ENCODE assay signal across 21 cellular contexts in genomic region chr10:133229265-133230022, GRCh38. TPM values are rescaled to one million over a fixed set of nuclear protein-coding genes. Genes with fewer than 3 reads are reported as not detected.
DNase-seq lines count a peak whose midpoint lies in the region; ATAC-seq and TF ChIP-seq lines count a peak whose summit lies in the region.
"Had no signal": no experiment of that assay in that cellular context is flagged by ENCODE, and none has a peak within 500 bp of the region (broad histone marks: within the 10 kb centered on the region; RNA-seq: fewer than 3 reads in every experiment).

No MANE protein-coding gene starts in this region.

- H3K4me2 ChIP-seq in neuronal stem cell (ENCODE audit: insufficient read depth, low read length, poor library complexity, severe bottlenecking) = peak overlapping the region; percentile 91

- peaks cover 0 to 11% of the 10 kb centered on the region in 2 donors for H3K9me3 ChIP-seq in neuronal stem cell (replicated peaks in 1 of 2; ENCODE audit: control insufficient read depth in 2 of 2, insufficient read depth in 1 of 2, low read depth in 1 of 2, low read length in 2 of 2)
- H3K9me3 ChIP-seq: SJCRH30 had no signal

- H2BK12ac ChIP-seq in neuronal stem cell (ENCODE audit: low read length) = no peak overlapping the region

- peaks cover 1 to 7% of the 10 kb centered on the region in 2 donors for H3K4me1 ChIP-seq in neuronal stem cell (ENCODE audit: control insufficient read depth in 2 of 2, insufficient read depth in 1 of 2, low read depth in 1 of 2, low read length in 2 of 2)
- H3K4me1 ChIP-seq: SJCRH30 had no signal

- no peak for TF ChIP-seq CTCF in glutamatergic neuron (IDR thresholded peaks at IDR 0.05; ENCODE audit: partially characterized antibody, unreplicated experiment)
- TF ChIP-seq CTCF in GM10266 (IDR thresholded peaks at IDR 0.05; ENCODE audit: control insufficient read depth, insufficient read depth, low read depth, missing control alignments) = no peak

- H3K4me3 ChIP-seq in neuronal stem cell (ENCODE audit: low read length in 2 of 2) = no peak overlapping the region
- H3K4me3 ChIP-seq: SJCRH30 had no signal

- POLR2A ChIA-PET in T-cell (lab: Charles Lee) = no interaction called here

- CTCF ChIA-PET in T-cell (lab: Charles Lee) = no interaction called here

- no CpG with 5 or more reads among the region's 58 CpGs for WGBS in neuronal stem cell (ENCODE audit: extremely low coverage in 2 of 2, insufficient read length in 2 of 2, insufficient replicate concordance in 1 of 2), 2 donors

- H3K36me3 ChIP-seq in neuronal stem cell (replicated peaks in 1 of 2; ENCODE audit: control insufficient read depth in 2 of 2, insufficient read depth in 2 of 2, low read length in 2 of 2) = no peaks in the 10 kb centered on the region
- H3K36me3 ChIP-seq: SJCRH30 had no signal

- H3K4me1 Mint-ChIP-seq in T-helper 2 cell treated with Interferon-gamma antibody and Interleukin-4, amounts not matched to agents 5 μg/mL and 100 μg/mL, for 36 hours (ENCODE audit: low read depth) = peaks cover 12% of the 10 kb centered on the region
- H3K4me1 Mint-ChIP-seq in T-cell (peaks cover 10 to 24% (median 19%) of the 10 kb centered on the region in 3 donors), glutamatergic neuron (ENCODE audit: low read depth, unreplicated experiment) (peaks cover 2% of the 10 kb centered on the region)

- ATAC-seq in T-cell (replicated peaks in 1 of 4) = no peak

- no peak overlapping the region for H4K8ac ChIP-seq in neuronal stem cell (ENCODE audit: low read depth, low read length)

- H3K27me3 ChIP-seq in neuronal stem cell (ENCODE audit: control insufficient read depth in 3 of 3, insufficient read depth in 3 of 3, low read depth in 1 of 3, low read length in 3 of 3) = peaks cover 19 to 70% (median 62%) of the 10 kb centered on the region in 3 experiments
- H3K27me3 ChIP-seq: SJCRH30 had no signal

- H3K27ac Mint-ChIP-seq in T-helper 2 cell treated with Interferon-gamma antibody and Interleukin-4, amounts not matched to agents 5 μg/mL and 100 μg/mL, for 36 hours = no peak overlapping the region
- H3K27ac Mint-ChIP-seq in T-cell (no peak overlapping the region), glutamatergic neuron (ENCODE audit: unreplicated experiment) (no peak overlapping the region)
- H3K27ac Mint-ChIP-seq: stimulated activated naive CD8-positive, alpha-beta T cell treated with anti-CD3 and anti-CD28 coated beads, Interleukin-15, Interleukin-2, amounts not matched to agents 100 ng/mL and 50 ng/mL, for 24 hours had no signal

- no peak overlapping the region for H3K14ac ChIP-seq in neuronal stem cell (ENCODE audit: low read length)

- no peak overlapping the region for H2BK5ac ChIP-seq in neuronal stem cell (ENCODE audit: low read length)

- no peak overlapping the region for H3K27ac ChIP-seq in neuronal stem cell (replicated peaks; ENCODE audit: low read length)
- H3K27ac ChIP-seq: SJCRH30 had no signal

- peak overlapping the region; percentile 22 for H2AFZ ChIP-seq in neuronal stem cell (ENCODE audit: low read length)

- H3K18ac ChIP-seq in neuronal stem cell (ENCODE audit: low read length) = peak overlapping the region; percentile 64

- H3K4me3 Mint-ChIP-seq in T-helper 2 cell treated with Interferon-gamma antibody and Interleukin-4, amounts not matched to agents 5 μg/mL and 100 μg/mL, for 36 hours = peak overlapping the region; percentile 5
- peak overlapping the region; percentile 54 to 67 (median 66) for H3K4me3 Mint-ChIP-seq in T-cell
- peak overlapping the region; percentile 69 for H3K4me3 Mint-ChIP-seq in glutamatergic neuron (ENCODE audit: unreplicated experiment)
- H3K4me3 Mint-ChIP-seq: stimulated activated naive CD8-positive, alpha-beta T cell treated with anti-CD3 and anti-CD28 coated beads, Interleukin-15, Interleukin-2, amounts not matched to agents 100 ng/mL and 50 ng/mL, for 24 hours had no signal

- DNase-seq in T-helper 2 cell treated with Interferon-gamma antibody and Interleukin-4, amounts not matched to agents 5 μg/mL and 100 μg/mL, for 36 hours (ENCODE audit: low spot score) = no peak
- DNase-seq in T-helper 2 cell (no peak), T-cell (no peak), glutamatergic neuron (no peak), neuronal stem cell (ENCODE audit: low spot score) (no peak), GM10266 (ENCODE audit: extremely low spot score) (no peak), NCI-H774 (lab: John Stamatoyannopoulos, UW) (no peak)
- DNase-seq in stimulated activated CD4-positive, alpha-beta T cell treated with anti-CD3 and anti-CD28 coated beads, Interleukin-1b, Interleukin-23, amount 100 ng/mL, for 48 hours = no peak
- DNase-seq: 8988T, activated gamma-delta T cell treated with Interleukin-2 at 50 U/mL for 16 hours, foreskin melanocyte, mesendoderm, NCI-H1694, NCI-H510A treated with DMSO at 0.1 percent for 48 hours, SJCRH30 had no signal

- H3K9me3 Mint-ChIP-seq in T-helper 2 cell treated with Interferon-gamma antibody and Interleukin-4, amounts not matched to agents 5 μg/mL and 100 μg/mL, for 36 hours = no peaks in the 10 kb centered on the region
- H3K9me3 Mint-ChIP-seq in T-cell (no peaks in the 10 kb centered on the region), glutamatergic neuron (ENCODE audit: unreplicated experiment) (peaks cover 7% of the 10 kb centered on the region)
- H3K9me3 Mint-ChIP-seq: stimulated activated naive CD8-positive, alpha-beta T cell treated with anti-CD3 and anti-CD28 coated beads, Interleukin-15, Interleukin-2, amounts not matched to agents 100 ng/mL and 50 ng/mL, for 24 hours had no signal

- H3K9ac ChIP-seq in neuronal stem cell (ENCODE audit: low read depth, low read length, poor library complexity) = no peak overlapping the region

- no peak overlapping the region for H2BK15ac ChIP-seq in neuronal stem cell (ENCODE audit: low read length)

- no peak overlapping the region for H3K23ac ChIP-seq in neuronal stem cell (ENCODE audit: low read depth, low read length, poor library complexity)

- peaks cover 56% of the 10 kb centered on the region for H3K27me3 Mint-ChIP-seq in T-helper 2 cell treated with Interferon-gamma antibody and Interleukin-4, amounts not matched to agents 5 μg/mL and 100 μg/mL, for 36 hours (ENCODE audit: low read depth)
- H3K27me3 Mint-ChIP-seq in T-cell (peaks cover 38 to 72% of the 10 kb centered on the region in 2 donors), glutamatergic neuron (ENCODE audit: unreplicated experiment) (peaks cover 26% of the 10 kb centered on the region)

- no peak overlapping the region for H2BK120ac ChIP-seq in neuronal stem cell (ENCODE audit: low read depth, low read length)

- H3K4ac ChIP-seq in neuronal stem cell (ENCODE audit: low read length) = no peak overlapping the region

- no peaks in the 10 kb centered on the region for H3K79me1 ChIP-seq in neuronal stem cell (ENCODE audit: low read depth, low read length)

- H2AK5ac ChIP-seq in neuronal stem cell (ENCODE audit: low read depth, low read length) = peak overlapping the region; percentile 46

- no peaks in the 10 kb centered on the region for H3K36me3 Mint-ChIP-seq in T-helper 2 cell treated with Interferon-gamma antibody and Interleukin-4, amounts not matched to agents 5 μg/mL and 100 μg/mL, for 36 hours (ENCODE audit: low read depth)
- H3K36me3 Mint-ChIP-seq in T-cell = no peaks in the 10 kb centered on the region
- H3K36me3 Mint-ChIP-seq in glutamatergic neuron (ENCODE audit: unreplicated experiment) = no peaks in the 10 kb centered on the region

- H4K91ac ChIP-seq in neuronal stem cell (ENCODE audit: low read depth, low read length, poor library complexity) = no peak overlapping the region

RNA-seq across cellular contexts. Expression of gene UTF1, which starts 0.6 kb away (rescaled TPM):
- total RNA-seq in T-cell = under 1 TPM in 1 of 5 donors, not detected in 4; 0.23 TPM
- total RNA-seq in glutamatergic neuron (ENCODE audit: unreplicated experiment) = 0.61 TPM
- polyA plus RNA-seq in neuronal stem cell (2013, experiment 1 of 2) = 0.35 TPM
- polyA plus RNA-seq in neuronal stem cell (2013, experiment 2 of 2) = 0.33 TPM
- total RNA-seq: cardiac septum, G401, OCI-LY7, osteoblast, SJCRH30 had no signal
- polyA plus RNA-seq: keratinocyte had no signal

RNA-seq across cellular contexts. Expression of gene VENTX, which starts 8.2 kb away (rescaled TPM):
- total RNA-seq in T-cell (under 1 TPM in 3 of 5 donors, not detected in 2; 0.12 to 0.13 (median 0.12) TPM), glutamatergic neuron (ENCODE audit: unreplicated experiment) (1.6 TPM)
- polyA plus RNA-seq in neuronal stem cell (2013, experiment 1 of 2) = 0.42 TPM
- polyA plus RNA-seq in neuronal stem cell (2013, experiment 2 of 2) = 0.35 TPM
- total RNA-seq: G401, OCI-LY7, osteoblast had no signal
- polyA plus RNA-seq: keratinocyte had no signal

RNA-seq across cellular contexts. Expression of gene ADAM8, which starts 47.2 kb away (rescaled TPM):
- 100 to 1,000 TPM in 3 of 5 donors, 10 to 100 TPM in 2; 80.5 to 142 (median 107) TPM for total RNA-seq in T-cell
- 5.4 TPM for total RNA-seq in glutamatergic neuron (ENCODE audit: unreplicated experiment)
- 1.1 TPM for polyA plus RNA-seq in neuronal stem cell (2013, experiment 1 of 2)
- polyA plus RNA-seq in neuronal stem cell (2013, experiment 2 of 2) = 1.3 TPM

Comparison
In these comparisons a context has a peak if more than half of its experiments do, and no peak if none do; other contexts are left out.
1. H3K4me3 Mint-ChIP-seq: peak in every context shown above with its lines; median percentile 69 in glutamatergic neuron; 66 in T-cell; 5 in T-helper 2 cell treated with Interferon-gamma antibody and Interleukin-4, amounts not matched to agents 5 μg/mL and 100 μg/mL, for 36 hours.
2. RNA of gene ADAM8, which starts 47.2 kb away (total RNA-seq): 80.5 to 142 TPM in T-cell; 5.4 TPM in glutamatergic neuron (single experiment); every median in the first group is over 10 times any median in the second.